17 cellular contexts compared by ENCODE assay signal in the genomic region with DNA sequence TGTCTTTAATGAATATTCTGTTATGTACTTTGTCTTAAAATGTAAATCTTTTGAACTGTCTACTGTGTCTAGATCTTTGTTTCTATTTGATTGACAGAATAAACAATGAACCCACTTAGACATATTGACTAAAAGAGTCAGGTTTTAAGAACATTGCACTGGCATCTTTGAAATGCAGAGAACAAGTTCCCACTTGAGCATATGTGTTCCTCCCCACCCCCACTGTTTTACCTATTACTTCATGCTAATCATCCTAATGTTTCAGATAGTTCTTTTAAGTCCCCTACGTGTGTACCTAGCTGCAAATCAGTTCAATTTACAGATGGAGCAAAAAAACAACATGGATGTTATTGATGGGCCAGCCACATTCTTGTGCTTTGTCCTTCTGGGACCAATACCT. TPM values are rescaled to one million over a fixed set of nuclear protein-coding genes. Genes with fewer than 3 reads are reported as not detected.
DNase-seq lines count a peak whose midpoint lies in the region; ATAC-seq, FAIRE-seq and TF ChIP-seq lines count a peak whose summit lies in the region.
"Had no signal": no experiment of that assay in that cellular context is flagged by ENCODE, and none has a peak within 500 bp of the region (broad histone marks: within the 10 kb centered on the region; RNA-seq: fewer than 3 reads in every experiment).

No MANE protein-coding gene starts in this region.

- no peaks in the 10 kb centered on the region for H4K20me1 ChIP-seq in DOHH2 (ENCODE audit: control insufficient read depth, insufficient read depth, low read depth, low read length)

- H3K27ac ChIP-seq in A549, result no peak overlapping the region
- no peak overlapping the region for H3K27ac ChIP-seq in DOHH2 (ENCODE audit: low read depth, low read length)
- no peak overlapping the region for H3K27ac ChIP-seq in left ventricle myocardium inferior (replicated peaks)
- no peak overlapping the region for H3K27ac ChIP-seq in tibial nerve
- H3K27ac ChIP-seq in lower lobe of right lung, result no peak overlapping the region
- H3K27ac ChIP-seq: HL-60 had no signal

- peak overlapping the region; percentile 74 for H3K27ac Mint-ChIP-seq in T-helper 17 cell
- H3K27ac Mint-ChIP-seq: activated T-helper 1 cell treated with anti-CD3 and anti-CD28 coated beads, Interleukin-12 subunit alpha, Interleukin-12 subunit beta, Interleukin-2, Interleukin-4 antibody, amounts not matched to agents 30 ng/mL and 10 ng/mL and 1 ng/mL, durations not matched to agents 14 hours and 24 hours and 36 hours; mesothelial cell of epicardium had no signal

- H3K4me1 ChIP-seq in A549 (no peaks in the 10 kb centered on the region), DOHH2 (ENCODE audit: control insufficient read depth, low read length) (peaks cover 11% of the 10 kb centered on the region), iPS-15b (ENCODE audit: control insufficient read depth, insufficient read depth, low read length) (no peaks in the 10 kb centered on the region), left ventricle myocardium inferior (peaks cover 4% of the 10 kb centered on the region), tibial nerve (no peaks in the 10 kb centered on the region), lower lobe of right lung (peaks cover 11% of the 10 kb centered on the region)

- H3K36me3 Mint-ChIP-seq in T-helper 17 cell (ENCODE audit: low read depth), result no peaks in the 10 kb centered on the region

- DNase-seq in A549 (ENCODE audit: low read depth in 1 of 2, low spot score in 1 of 2) (no peak), T-helper 17 cell (no peak), left ventricle myocardium inferior (no peak), tibial nerve (ENCODE audit: low spot score in 2 of 2) (no peak), lower lobe of right lung (no peak), GM10266 (ENCODE audit: extremely low spot score) (no peak)
- DNase-seq: activated CD4-positive, alpha-beta T cell treated with anti-CD3 and anti-CD28 coated beads, Interleukin-2, amount 50 U/mL, for 4 hours; caudate nucleus; islet precursor cell; NCI-H1105 treated with DMSO at 0.1 percent for 48 hours; RPMI8226 had no signal

- 64% methylated on average over 1 of the region's 1 CpG for WGBS in A549 (ENCODE audit: missing lambda C conversion rate)
- 78 to 81% methylated on average over 1 of the region's 1 CpG for WGBS in tibial nerve, 2 donors

- H3K4me3 ChIP-seq in A549 (no peak overlapping the region), DOHH2 (ENCODE audit: low read length) (no peak overlapping the region), iPS-15b (ENCODE audit: low read depth, low read length) (no peak overlapping the region), left ventricle myocardium inferior (no peak overlapping the region), tibial nerve (no peak overlapping the region), lower lobe of right lung (no peak overlapping the region)

- POLR2A ChIA-PET in A549 (lab: Yijun Ruan, JAX), result interaction anchor here (0.9 kb wide), 1 partner anchor 12 kb away, joined by 3 read pairs; a partner anchor contains a TSS

- no peaks in the 10 kb centered on the region for H3K9me2 ChIP-seq in DOHH2 (replicated peaks; ENCODE audit: control insufficient read depth, low read length)

- no peak for TF ChIP-seq CTCF in A549 (IDR thresholded peaks at IDR 0.05)
- no peak for TF ChIP-seq CTCF in DOHH2 (IDR thresholded peaks at IDR 0.05; ENCODE audit: low read depth, low read length, poor library complexity, severe bottlenecking)
- TF ChIP-seq CTCF in left ventricle myocardium inferior (IDR thresholded peaks at IDR 0.05; ENCODE audit: borderline replicate concordance), result no peak
- no peak for TF ChIP-seq CTCF in tibial nerve (IDR thresholded peaks at IDR 0.05)
- TF ChIP-seq CTCF in lower lobe of right lung (IDR thresholded peaks at IDR 0.05), result no peak
- no peak for TF ChIP-seq CTCF in GM10266 (IDR thresholded peaks at IDR 0.05; ENCODE audit: control insufficient read depth, insufficient read depth, low read depth, missing control alignments)

- intact Hi-C loops in left ventricle myocardium inferior (cut with micrococcal nuclease) (no loop called here), lower lobe of right lung (cut with DNase I) (no loop called here)

- no peaks in the 10 kb centered on the region for H3K79me2 ChIP-seq in DOHH2 (ENCODE audit: control insufficient read depth, low read length)

- H3K36me3 ChIP-seq in DOHH2 (ENCODE audit: control insufficient read depth, low read length), result no peaks in the 10 kb centered on the region
- H3K36me3 ChIP-seq in iPS-15b (ENCODE audit: control insufficient read depth, insufficient read depth, low read length), result no peaks in the 10 kb centered on the region
- H3K36me3 ChIP-seq in left ventricle myocardium inferior, result no peaks in the 10 kb centered on the region
- no peaks in the 10 kb centered on the region for H3K36me3 ChIP-seq in tibial nerve
- no peaks in the 10 kb centered on the region for H3K36me3 ChIP-seq in lower lobe of right lung

- peak overlapping the region; percentile 77 for H3K4me3 Mint-ChIP-seq in T-helper 17 cell
- H3K4me3 Mint-ChIP-seq: activated T-helper 1 cell treated with anti-CD3 and anti-CD28 coated beads, Interleukin-12 subunit alpha, Interleukin-12 subunit beta, Interleukin-2, Interleukin-4 antibody, amounts not matched to agents 30 ng/mL and 10 ng/mL and 1 ng/mL, durations not matched to agents 14 hours and 24 hours and 36 hours; mesothelial cell of epicardium had no signal

- FAIRE-seq in A549 (lab: Jason Lieb, UNC), result peak; percentile 90

- TF ChIP-seq RAD21 in A549 (conservative IDR thresholded peaks at IDR 0.05 in 1 of 2, IDR thresholded peaks at IDR 0.05 in 1 of 2), result no peak

- H3K9me3 ChIP-seq in A549, result no peaks in the 10 kb centered on the region
- H3K9me3 ChIP-seq in DOHH2 (ENCODE audit: control insufficient read depth, insufficient read depth, low read length), result no peaks in the 10 kb centered on the region
- H3K9me3 ChIP-seq in T-helper 17 cell (ENCODE audit: control insufficient read depth, low read length, poor library complexity, severe bottlenecking), result no peaks in the 10 kb centered on the region
- no peaks in the 10 kb centered on the region for H3K9me3 ChIP-seq in iPS-15b (ENCODE audit: control insufficient read depth, insufficient read depth, low read length)
- H3K9me3 ChIP-seq in left ventricle myocardium inferior (replicated peaks), result no peaks in the 10 kb centered on the region
- H3K9me3 ChIP-seq in tibial nerve, result no peaks in the 10 kb centered on the region
- no peaks in the 10 kb centered on the region for H3K9me3 ChIP-seq in lower lobe of right lung

- TF ChIP-seq EP300 in A549 (IDR thresholded peaks at IDR 0.05) (no peak), tibial nerve (IDR thresholded peaks at IDR 0.05) (no peak)

- no peaks in the 10 kb centered on the region for H3K27me3 Mint-ChIP-seq in T-helper 17 cell

- no peaks in the 10 kb centered on the region for H3K27me3 ChIP-seq in DOHH2 (ENCODE audit: control insufficient read depth, low read length)
- H3K27me3 ChIP-seq in iPS-15b (ENCODE audit: control insufficient read depth, insufficient read depth, low read length), result no peaks in the 10 kb centered on the region
- no peaks in the 10 kb centered on the region for H3K27me3 ChIP-seq in left ventricle myocardium inferior (ENCODE audit: low read depth)
- no peaks in the 10 kb centered on the region for H3K27me3 ChIP-seq in tibial nerve
- H3K27me3 ChIP-seq in lower lobe of right lung (ENCODE audit: low read depth), result no peaks in the 10 kb centered on the region

- ATAC-seq in A549 (no peak), T-helper 17 cell (no peak), lower lobe of right lung (no peak)
- ATAC-seq: sciatic nerve had no signal

- H3K4me2 ChIP-seq in A549 (no peak overlapping the region), DOHH2 (ENCODE audit: low read length) (peak overlapping the region; percentile 36; the same call in 1 of the 2 replicates)

- CTCF ChIA-PET in A549 (lab: Yijun Ruan, JAX), result interaction anchor here (1.0 to 1.1 kb wide), 2 partner anchors 19 to 400 kb away, joined by 3 to 4 read pairs; no protein-coding TSS in a partner anchor

- H3K4me1 Mint-ChIP-seq in T-helper 17 cell, result peaks cover 5% of the 10 kb centered on the region

- no peak for TF ChIP-seq POLR2A in A549 (IDR thresholded peaks at IDR 0.05; ENCODE audit: low read length)
- no peak for TF ChIP-seq POLR2A in tibial nerve (IDR thresholded peaks at IDR 0.05)

- no peaks in the 10 kb centered on the region for H3F3A ChIP-seq in DOHH2 (ENCODE audit: control insufficient read depth, insufficient read depth)

- peak overlapping the region; percentile 9 for H3K9ac ChIP-seq in iPS-15b (ENCODE audit: low read depth, low read length)

TF ChIP-seq in A549, 52 proteins besides CTCF, POLR2A, EP300 and RAD21 (continues in another document):
- no peak for TF ChIP-seq HOXB13 (CRISPR knock-in tag; IDR thresholded peaks at IDR 0.05; ENCODE audit: low read depth)
- TF ChIP-seq EHMT2 (IDR thresholded peaks at IDR 0.05; ENCODE audit: low read depth), result no peak
- TF ChIP-seq NR3C1 (IDR thresholded peaks at IDR 0.05), result no peak
- TF ChIP-seq GATA3 (IDR thresholded peaks at IDR 0.05; ENCODE audit: borderline replicate concordance), result no peak
- TF ChIP-seq NPAS2 (CRISPR knock-in tag; IDR thresholded peaks at IDR 0.05; ENCODE audit: borderline replicate concordance), result no peak
- no peak for TF ChIP-seq FOXS1 (CRISPR knock-in tag; IDR thresholded peaks at IDR 0.05)
- TF ChIP-seq, protein P1, sequence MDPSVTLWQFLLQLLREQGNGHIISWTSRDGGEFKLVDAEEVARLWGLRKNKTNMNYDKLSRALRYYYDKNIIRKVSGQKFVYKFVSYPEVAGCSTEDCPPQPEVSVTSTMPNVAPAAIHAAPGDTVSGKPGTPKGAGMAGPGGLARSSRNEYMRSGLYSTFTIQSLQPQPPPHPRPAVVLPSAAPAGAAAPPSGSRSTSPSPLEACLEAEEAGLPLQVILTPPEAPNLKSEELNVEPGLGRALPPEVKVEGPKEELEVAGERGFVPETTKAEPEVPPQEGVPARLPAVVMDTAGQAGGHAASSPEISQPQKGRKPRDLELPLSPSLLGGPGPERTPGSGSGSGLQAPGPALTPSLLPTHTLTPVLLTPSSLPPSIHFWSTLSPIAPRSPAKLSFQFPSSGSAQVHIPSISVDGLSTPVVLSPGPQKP (IDR thresholded peaks at IDR 0.05; ENCODE audit: low read depth, low read length), result no peak
- TF ChIP-seq KDM1A (IDR thresholded peaks at IDR 0.05; ENCODE audit: low read depth), result no peak
- no peak for TF ChIP-seq ZNF302 (CRISPR knock-in tag; IDR thresholded peaks at IDR 0.05)
- TF ChIP-seq, protein P2, sequence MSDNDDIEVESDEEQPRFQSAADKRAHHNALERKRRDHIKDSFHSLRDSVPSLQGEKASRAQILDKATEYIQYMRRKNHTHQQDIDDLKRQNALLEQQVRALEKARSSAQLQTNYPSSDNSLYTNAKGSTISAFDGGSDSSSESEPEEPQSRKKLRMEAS (IDR thresholded peaks at IDR 0.05), result no peak

RNA-seq across cellular contexts. Expression of a gene that starts 11.7 kb away (rescaled TPM):
- 121 and 165 TPM in 2 replicates for polyA plus RNA-seq in A549 (2011; rRNA removed)
- 28.5 and 37.2 TPM in 2 replicates for polyA plus RNA-seq in A549 (2012; cell fraction: cytosol; rRNA removed)
- polyA plus RNA-seq in A549 (2012; cell fraction: nucleus; rRNA removed), result 18.7 and 21.9 TPM in 2 replicates
- polyA plus RNA-seq in A549 (2017; fragmentation: RNase III; extraction: RNeasy Plus Mini Kit Qiagen cat#74134 plus additional on column Dnase treatment), result 34.1 to 36.3 TPM (median 35.5 TPM) in 3 replicates
- polyA minus RNA-seq in A549 (2011; rRNA and poly(A)+ RNA removed), result 247 and 252 TPM in 2 replicates
- 10 to 100 TPM; 71.5 to 77.0 TPM for total RNA-seq in T-helper 17 cell
- 52.1 TPM for total RNA-seq in left ventricle myocardium inferior
- 100 to 1,000 TPM; 117 to 181 (median 174) TPM for total RNA-seq in tibial nerve
- total RNA-seq in lower lobe of right lung, result 93.0 TPM
